ENCODE assay signal across 23 cellular contexts in genomic region chr20:63662813-63663189, GRCh38. TPM values are rescaled to one million over a fixed set of nuclear protein-coding genes. Genes with fewer than 3 reads are reported as not detected.
A peak's percentile ranks its signal among the peaks of the same experiment; 100 is the strongest.
DNase-seq lines count a peak whose midpoint lies in the region; TF ChIP-seq lines count a peak whose summit lies in the region.
"Had no signal": no experiment of that assay in that cellular context is flagged by ENCODE, and none has a peak within 500 bp of the region (broad histone marks: within the 10 kb centered on the region; RNA-seq: fewer than 3 reads in every experiment).

No MANE protein-coding gene starts in this region.

- no CpG with 5 or more reads among the region's 9 CpGs for WGBS in neuronal stem cell (ENCODE audit: extremely low coverage in 2 of 2, insufficient read length in 2 of 2, insufficient replicate concordance in 1 of 2), 2 donors

- no peak for TF ChIP-seq CTCF in RWPE1 (conservative IDR thresholded peaks at IDR 0.05; ENCODE audit: low read depth)

- no peak overlapping the region for H3K4me3 ChIP-seq in neuronal stem cell (ENCODE audit: low read length in 2 of 2)
- H3K4me3 ChIP-seq: BLaER1, GM12878 had no signal

- H3K4me3 Mint-ChIP-seq in dendritic cell treated with granulocyte-macrophage colony-stimulating factor and Interleukin-4, amounts not matched to agents 40 ng/mL and 50 ng/mL, for 4 days: no peak overlapping the region
- H3K4me3 Mint-ChIP-seq: CD14-positive monocyte; CD4-positive, alpha-beta memory T cell had no signal

- H2AK5ac ChIP-seq in neuronal stem cell (ENCODE audit: low read depth, low read length): no peak overlapping the region

- no peaks in the 10 kb centered on the region for H3K27me3 Mint-ChIP-seq in dendritic cell treated with granulocyte-macrophage colony-stimulating factor and Interleukin-4, amounts not matched to agents 40 ng/mL and 50 ng/mL, for 4 days
- H3K27me3 Mint-ChIP-seq: CD4-positive, alpha-beta memory T cell; CD4-positive, CD25-positive, alpha-beta regulatory T cell had no signal

- peaks cover 19 to 77% of the 10 kb centered on the region in 2 donors for H3K36me3 ChIP-seq in neuronal stem cell (replicated peaks in 1 of 2; ENCODE audit: control insufficient read depth in 2 of 2, insufficient read depth in 2 of 2, low read length in 2 of 2)

- H3K9ac ChIP-seq in neuronal stem cell (ENCODE audit: low read depth, low read length, poor library complexity): no peak overlapping the region
- H3K9ac ChIP-seq: BLaER1 had no signal

- H3K4ac ChIP-seq in neuronal stem cell (ENCODE audit: low read length): no peak overlapping the region

- H3K36me3 Mint-ChIP-seq in dendritic cell treated with granulocyte-macrophage colony-stimulating factor and Interleukin-4, amounts not matched to agents 40 ng/mL and 50 ng/mL, for 4 days (ENCODE audit: low read depth): peaks cover 100% of the 10 kb centered on the region

- H3K23ac ChIP-seq in neuronal stem cell (ENCODE audit: low read depth, low read length, poor library complexity): no peak overlapping the region

- CTCF ChIA-PET in RWPE1 (lab: Yijun Ruan, JAX): interaction anchor here (0.6 kb wide), 1 partner anchor 375 kb away, joined by 6 read pairs; no protein-coding TSS in a partner anchor

- no peak overlapping the region for H2AFZ ChIP-seq in neuronal stem cell (ENCODE audit: low read length)

- H3K9me3 ChIP-seq in neuronal stem cell (replicated peaks in 1 of 2; ENCODE audit: control insufficient read depth in 2 of 2, insufficient read depth in 1 of 2, low read depth in 1 of 2, low read length in 2 of 2): peaks cover 0 to 1% of the 10 kb centered on the region in 2 donors
- H3K9me3 ChIP-seq: BE2C, BLaER1 had no signal

- H2BK15ac ChIP-seq in neuronal stem cell (ENCODE audit: low read length): no peak overlapping the region

- peak overlapping the region; percentile 17 for H4K8ac ChIP-seq in neuronal stem cell (ENCODE audit: low read depth, low read length)

- H3K79me1 ChIP-seq in neuronal stem cell (ENCODE audit: low read depth, low read length): peaks cover 8% of the 10 kb centered on the region

- no peaks in the 10 kb centered on the region for H3K27me3 ChIP-seq in neuronal stem cell (ENCODE audit: control insufficient read depth in 3 of 3, insufficient read depth in 3 of 3, low read depth in 1 of 3, low read length in 3 of 3)
- H3K27me3 ChIP-seq: BE2C, BLaER1 had no signal

- H3K9me3 Mint-ChIP-seq in dendritic cell treated with granulocyte-macrophage colony-stimulating factor and Interleukin-4, amounts not matched to agents 40 ng/mL and 50 ng/mL, for 4 days: no peaks in the 10 kb centered on the region
- H3K9me3 Mint-ChIP-seq: CD4-positive, alpha-beta memory T cell; CD4-positive, CD25-positive, alpha-beta regulatory T cell; CD8-positive, alpha-beta memory T cell had no signal

- peak overlapping the region; percentile 51 for H3K27ac Mint-ChIP-seq in dendritic cell treated with granulocyte-macrophage colony-stimulating factor and Interleukin-4, amounts not matched to agents 40 ng/mL and 50 ng/mL, for 4 days
- H3K27ac Mint-ChIP-seq: CD4-positive, alpha-beta memory T cell; CD4-positive, CD25-positive, alpha-beta regulatory T cell; CD8-positive, alpha-beta memory T cell had no signal

- H3K27ac ChIP-seq in RWPE1: peak overlapping the region; percentile 18; the same call in 1 of the 2 replicates
- no peak overlapping the region for H3K27ac ChIP-seq in neuronal stem cell (replicated peaks; ENCODE audit: low read length)
- H3K27ac ChIP-seq: BLaER1 had no signal

- intact Hi-C loops in dendritic cell treated with granulocyte-macrophage colony-stimulating factor and Interleukin-4, amounts not matched to agents 40 ng/mL and 50 ng/mL, for 4 days (cut with micrococcal nuclease): no loop called here

- peaks cover 34% of the 10 kb centered on the region for H3K4me1 Mint-ChIP-seq in dendritic cell treated with granulocyte-macrophage colony-stimulating factor and Interleukin-4, amounts not matched to agents 40 ng/mL and 50 ng/mL, for 4 days (ENCODE audit: low read depth)

- peaks cover 6 to 17% of the 10 kb centered on the region in 2 donors for H3K4me1 ChIP-seq in neuronal stem cell (ENCODE audit: control insufficient read depth in 2 of 2, insufficient read depth in 1 of 2, low read depth in 1 of 2, low read length in 2 of 2)

- no peak overlapping the region for H3K14ac ChIP-seq in neuronal stem cell (ENCODE audit: low read length)

- POLR2A ChIA-PET in RWPE1 (lab: Yijun Ruan, JAX; ENCODE audit: low non-redundant PET): no interaction called here

- H2BK120ac ChIP-seq in neuronal stem cell (ENCODE audit: low read depth, low read length): no peak overlapping the region

- no peak overlapping the region for H2BK12ac ChIP-seq in neuronal stem cell (ENCODE audit: low read length)

- no peak overlapping the region for H3K4me2 ChIP-seq in neuronal stem cell (ENCODE audit: insufficient read depth, low read length, poor library complexity, severe bottlenecking)
- H3K4me2 ChIP-seq: BLaER1 had no signal

- DNase-seq in RWPE1 (ENCODE audit: low spot score): no peak
- no peak for DNase-seq in neuronal stem cell (ENCODE audit: low spot score)
- DNase-seq in NCI-H82 treated with DMSO at 0.1 percent for 48 hours (lab: John Stamatoyannopoulos, UW; ENCODE audit: unreplicated experiment): no peak
- no peak for DNase-seq in stimulated activated naive CD4-positive, alpha-beta T cell (lab: John Stamatoyannopoulos, UW)
- DNase-seq: 8988T; ACHN; BE2C; C1 segment of cervical spinal cord; CD4-positive, alpha-beta memory T cell; CD4-positive, CD25-positive, alpha-beta regulatory T cell; COR-L47; DMS 273 treated with DMSO at 0.1 percent for 48 hours; DMS153; DMS53; DMS79; DND-41; EL; GDM1 had no signal

- H2BK5ac ChIP-seq in neuronal stem cell (ENCODE audit: low read length): no peak overlapping the region

- H3K18ac ChIP-seq in neuronal stem cell (ENCODE audit: low read length): no peak overlapping the region

- no peak overlapping the region for H4K91ac ChIP-seq in neuronal stem cell (ENCODE audit: low read depth, low read length, poor library complexity)

RNA-seq across cellular contexts. Expression of gene RTEL1, which starts 4.7 kb away (rescaled TPM):
- polyA plus RNA-seq in neuronal stem cell (2013, experiment 1 of 2): 5.1 TPM
- polyA plus RNA-seq in neuronal stem cell (2013, experiment 2 of 2): 5.1 TPM

RNA-seq across cellular contexts. Expression of gene STMN3, which starts 9.6 kb away (rescaled TPM):
- 4.5 TPM for polyA plus RNA-seq in neuronal stem cell (2013, experiment 1 of 2)
- 4.6 TPM for polyA plus RNA-seq in neuronal stem cell (2013, experiment 2 of 2)

RNA-seq across cellular contexts. Expression of gene TNFRSF6B, which starts 33.7 kb away (rescaled TPM):
- polyA plus RNA-seq in neuronal stem cell (2013, experiment 1 of 2): 0.70 TPM
- polyA plus RNA-seq in neuronal stem cell (2013, experiment 2 of 2): 0.90 TPM
- polyA plus RNA-seq: CD14-positive monocyte; CD4-positive, alpha-beta memory T cell; CD4-positive, CD25-positive, alpha-beta regulatory T cell had no signal

RNA-seq across cellular contexts. Expression of gene GMEB2, which starts 35.9 kb away (rescaled TPM):
- polyA plus RNA-seq in neuronal stem cell (2013, experiment 1 of 2): 9.0 TPM
- 8.7 TPM for polyA plus RNA-seq in neuronal stem cell (2013, experiment 2 of 2)

RNA-seq across cellular contexts. Expression of gene ARFRP1, which starts 45.0 kb away (rescaled TPM):
- 8.8 TPM for polyA plus RNA-seq in neuronal stem cell (2013, experiment 1 of 2)
- 8.0 TPM for polyA plus RNA-seq in neuronal stem cell (2013, experiment 2 of 2)
